18 cellular contexts compared by ENCODE assay signal in genomic region chrX:78357342-78358055, GRCh38. TPM values are rescaled to one million over a fixed set of nuclear protein-coding genes. Genes with fewer than 3 reads are reported as not detected.
"Had no signal": no experiment of that assay in that cellular context is flagged by ENCODE, and none has a peak within 500 bp of the region (broad histone marks: within the 10 kb centered on the region; RNA-seq: fewer than 3 reads in every experiment).

No MANE protein-coding gene starts in this region.

- H3K4me1 ChIP-seq: spleen, transverse colon had no signal

- H3K4me3 ChIP-seq: lung, spleen, transverse colon had no signal

- H3K9me3 ChIP-seq: transverse colon had no signal

- H3K27me3 ChIP-seq: spleen, transverse colon had no signal

- DNase-seq: activated CD4-positive, alpha-beta T cell treated with anti-CD3 and anti-CD28 coated beads, Interleukin-2, amount 50 U/mL, for 48 hours; amniotic stem cell; effector memory CD4-positive, alpha-beta T cell; hippocampal formation; left cardiac atrium; naive thymus-derived CD8-positive, alpha-beta T cell; posterior cingulate gyrus; right cardiac atrium; spleen; stimulated activated CD4-positive, alpha-beta T cell treated with anti-CD3 and anti-CD28 coated beads, Interleukin-1b, Interleukin-23, amount 100 ng/mL, for 48 hours; stimulated activated naive B cell treated with anti-CD40 and anti-IgM and Interleukin-4, amounts not matched to agents 10 μg/mL and 1 μg/mL and 100 μg/mL, for 72 hours; transverse colon had no signal

- H3K27ac ChIP-seq: spleen, transverse colon had no signal

- ATAC-seq: activated CD4-positive, CD25-positive, alpha-beta regulatory T cell treated with anti-CD3 and anti-CD28 coated beads, Interleukin-2, amount 50 U/mL, for 24 hours; left cardiac atrium; naive thymus-derived CD8-positive, alpha-beta T cell; right cardiac atrium had no signal

- H3K36me3 Mint-ChIP-seq: brain had no signal

- H3K36me3 ChIP-seq: spleen, transverse colon had no signal

- H3K27ac Mint-ChIP-seq: activated naive CD4-positive, alpha-beta T cell treated with anti-CD3 and anti-CD28 coated beads, Interleukin-2, amount 50 U/mL, for 24 hours; activated T-helper 2 cell treated with anti-CD3 and anti-CD28 coated beads, Interferon-gamma antibody, Interleukin-2, Interleukin-4, amounts not matched to agents 10 μg/mL and 5 μg/mL and 100 μg/mL, durations not matched to agents 14 hours and 24 hours and 36 hours; brain; naive thymus-derived CD8-positive, alpha-beta T cell; stimulated activated naive B cell treated with anti-CD40 and anti-IgM and Interleukin-4, amounts not matched to agents 10 μg/mL and 1 μg/mL and 100 μg/mL, for 72 hours had no signal

RNA-seq across cellular contexts. Expression of gene CYSLTR1, which starts 30.1 kb away (rescaled TPM):
- total RNA-seq: epithelial cell of proximal tubule had no signal
